9 cellular contexts compared by ENCODE assay signal in genomic region chr6:158797331-158798202, GRCh38. TPM values are rescaled to one million over a fixed set of nuclear protein-coding genes. Genes with fewer than 3 reads are reported as not detected.
DNase-seq lines count a peak whose midpoint lies in the region; ATAC-seq and TF ChIP-seq lines count a peak whose summit lies in the region.
"Had no signal": no experiment of that assay in that cellular context is flagged by ENCODE, and none has a peak within 500 bp of the region (broad histone marks: within the 10 kb centered on the region; RNA-seq: fewer than 3 reads in every experiment).

No MANE protein-coding gene starts in this region.

- H3K4me1 Mint-ChIP-seq in brain (peaks cover 74% of the 10 kb centered on the region), memory B cell (peaks cover 54% of the 10 kb centered on the region)

- no peak for ATAC-seq in memory B cell (ENCODE audit: low read depth)
- ATAC-seq in GM18520 (IDR thresholded peaks at IDR 0.05; ENCODE audit: unreplicated experiment) = no peak

- H3K27ac ChIP-seq in KMS-11 = no peak overlapping the region
- H3K27ac ChIP-seq: HL-60 had no signal

- TF ChIP-seq CTCF in AG09309 (IDR thresholded peaks at IDR 0.05; ENCODE audit: control insufficient read depth, insufficient read depth, low read depth, low read length, missing control alignments) (no peak), KMS-11 (conservative IDR thresholded peaks at IDR 0.05; ENCODE audit: low read depth, low read length) (no peak), brain (conservative IDR thresholded peaks at IDR 0.05) (no peak)

- H3K4me3 ChIP-seq in AG09309 (ENCODE audit: control insufficient read depth, low read depth, low read length) (no peak overlapping the region), KMS-11 (IDR thresholded peaks at IDR 0.05; ENCODE audit: insufficient read depth, low read depth, low read length) (no peak overlapping the region), H7 (ENCODE audit: insufficient read depth, low read depth, low read length) (no peak overlapping the region)

- H3K4me1 ChIP-seq in KMS-11 (ENCODE audit: low read depth, poor library complexity, severe bottlenecking) = peaks cover 65% of the 10 kb centered on the region

- H2AFZ ChIP-seq in KMS-11 (ENCODE audit: low read depth) = no peak overlapping the region

- DNase-seq in AG09309 (ENCODE audit: low read depth) = peak; percentile 68
- DNase-seq in memory B cell (ENCODE audit: low spot score in 2 of 2) = no peak
- no peak for DNase-seq in stimulated activated CD4-positive, alpha-beta T cell treated with anti-CD3 and anti-CD28 coated beads, Interleukin-2, amount 100 ng/mL, for 24 hours
- no peak for DNase-seq in NCI-H446 (lab: John Stamatoyannopoulos, UW)
- DNase-seq in H7 = no peak

- H4K20me1 ChIP-seq in KMS-11 (ENCODE audit: insufficient read depth) = peaks cover 69% of the 10 kb centered on the region

- H3K36me3 ChIP-seq in KMS-11 (ENCODE audit: insufficient read depth) (no peaks in the 10 kb centered on the region), H7 (replicated peaks; ENCODE audit: control insufficient read depth, insufficient read depth, low read length) (peaks cover 4% of the 10 kb centered on the region; the same call in 1 of the 2 replicates)

- peaks cover 3% of the 10 kb centered on the region for H3K27me3 Mint-ChIP-seq in brain
- no peaks in the 10 kb centered on the region for H3K27me3 Mint-ChIP-seq in memory B cell

- peaks cover 100% of the 10 kb centered on the region for H3K79me2 ChIP-seq in KMS-11 (ENCODE audit: insufficient read depth, low read depth)

- peak overlapping the region; percentile 27 for H3K4me2 ChIP-seq in KMS-11

- peak overlapping the region in 3 of 5 experiments; percentile 16 to 47 (median 28) for H3K4me3 Mint-ChIP-seq in brain
- peak overlapping the region; percentile 27 for H3K4me3 Mint-ChIP-seq in memory B cell

- H3K9ac ChIP-seq in KMS-11 = no peak overlapping the region

- H3K36me3 Mint-ChIP-seq in brain (no peaks in the 10 kb centered on the region), memory B cell (peaks cover 18% of the 10 kb centered on the region)

- H3K27ac Mint-ChIP-seq in brain (peak overlapping the region in 4 of 5 experiments; percentile 80 to 94 (median 87)), memory B cell (peak overlapping the region; percentile 91)

- no peaks in the 10 kb centered on the region for H3K27me3 ChIP-seq in KMS-11 (ENCODE audit: insufficient read depth, low read depth)
- H3K27me3 ChIP-seq in H7 (ENCODE audit: control insufficient read depth, insufficient read depth, low read length) = no peaks in the 10 kb centered on the region

- peaks cover 0 to 3% (median 0%) of the 10 kb centered on the region in 5 experiments for H3K9me3 Mint-ChIP-seq in brain
- no peaks in the 10 kb centered on the region for H3K9me3 Mint-ChIP-seq in memory B cell

RNA-seq across cellular contexts. Expression of gene EZR, which starts 21.6 kb away (rescaled TPM):
- polyA plus RNA-seq in brain (ENCODE audit: insufficient read depth, low read depth, low replicate concordance) = 317 TPM
- 203 and 216 TPM in 2 replicates for total RNA-seq in H7 (2014; rRNA removed; shearing (Covaris generic))
